In genomic region chrX:2336181-2336580, GRCh38 we compare ENCODE assay signal across 17 cellular contexts.
DNase-seq lines count a peak whose midpoint lies in the region; ATAC-seq and TF ChIP-seq lines count a peak whose summit lies in the region.
"Had no signal": no experiment of that assay in that cellular context is flagged by ENCODE, and none has a peak within 500 bp of the region (broad histone marks: within the 10 kb centered on the region; RNA-seq: fewer than 3 reads in every experiment).

No MANE protein-coding gene starts in this region.

- TF ChIP-seq CTCF in brain microvascular endothelial cell (IDR thresholded peaks at IDR 0.05; ENCODE audit: low read depth, low read length, missing control alignments) (no peak), fibroblast of villous mesenchyme (IDR thresholded peaks at IDR 0.05; ENCODE audit: insufficient read depth, low read depth, low read length) (no peak)

- no peak for ATAC-seq in GM18867 (IDR thresholded peaks at IDR 0.05; ENCODE audit: unreplicated experiment)
- ATAC-seq in stimulated activated naive CD8-positive, alpha-beta T cell treated with anti-CD3 and anti-CD28 coated beads, Interleukin-15, Interleukin-2, amounts not matched to agents 100 U/mL and 50 U/mL, for 24 hours, result no peak

- no peak overlapping the region for H3K4me3 ChIP-seq in brain microvascular endothelial cell (ENCODE audit: low read depth, low read length)
- no peak overlapping the region for H3K4me3 ChIP-seq in fibroblast of villous mesenchyme (ENCODE audit: low read depth, low read length)
- H3K4me3 ChIP-seq in trophoblast cell (ENCODE audit: low read depth, low read length), result no peak overlapping the region
- H3K4me3 ChIP-seq: HAP-1 had no signal

- no peak overlapping the region for H4K8ac ChIP-seq in trophoblast cell (ENCODE audit: low read depth, low read length)

- H3K18ac ChIP-seq in trophoblast cell (ENCODE audit: low read length), result no peak overlapping the region

- no peak overlapping the region for H4K12ac ChIP-seq in trophoblast cell (ENCODE audit: low read depth, low read length)

- H2BK120ac ChIP-seq in trophoblast cell (ENCODE audit: insufficient read depth, low read length, poor library complexity), result no peak overlapping the region

- no peak overlapping the region for H3K23ac ChIP-seq in trophoblast cell (ENCODE audit: low read length)

- H2AK5ac ChIP-seq in trophoblast cell (ENCODE audit: low read length), result no peak overlapping the region

- no peak overlapping the region for H2AFZ ChIP-seq in trophoblast cell (ENCODE audit: insufficient read depth, low read length, poor library complexity)

- no peak overlapping the region for H3K27ac ChIP-seq in brain microvascular endothelial cell
- no peak overlapping the region for H3K27ac ChIP-seq in trophoblast cell (ENCODE audit: low read depth, low read length)

- H3K27me3 ChIP-seq in brain microvascular endothelial cell (replicated peaks) (no peaks in the 10 kb centered on the region), trophoblast cell (ENCODE audit: insufficient read depth, low read length) (no peaks in the 10 kb centered on the region)

- no peaks in the 10 kb centered on the region for H3K79me2 ChIP-seq in trophoblast cell (ENCODE audit: control insufficient read depth, insufficient read depth, low read length, poor library complexity)

- no peak overlapping the region for H3K14ac ChIP-seq in trophoblast cell (ENCODE audit: low read length)

- WGBS in trophoblast cell (ENCODE audit: extremely low coverage, insufficient coverage, insufficient read length), result no CpG with 5 or more reads among the region's 7 CpGs

- peak; percentile 37 for DNase-seq in astrocyte of the hippocampus (ENCODE audit: low read depth, low spot score)
- peak; percentile 9 for DNase-seq in brain microvascular endothelial cell
- DNase-seq in fibroblast of villous mesenchyme (ENCODE audit: low read depth), result peak; percentile 79
- peak; percentile 27 to 64 for DNase-seq in trophoblast cell
- DNase-seq in epidermal melanocyte (ENCODE audit: insufficient read length, low spot score), result no peak
- DNase-seq in stimulated activated naive CD8-positive, alpha-beta T cell treated with anti-CD3 and anti-CD28 coated beads, Interleukin-15, Interleukin-2, amounts not matched to agents 100 U/mL and 50 U/mL, for 24 hours, result no peak
- DNase-seq: C1 segment of cervical spinal cord; Calu3; CD4-positive, alpha-beta memory T cell; COR-L47; DMS53; DMS79 treated with DMSO at 0.1 percent for 48 hours; GF-D8; GOT3; HFFc6 had no signal

- H3K79me1 ChIP-seq in trophoblast cell (ENCODE audit: low read length), result no peaks in the 10 kb centered on the region

- no peak overlapping the region for H2BK5ac ChIP-seq in trophoblast cell (ENCODE audit: low read depth, low read length, poor library complexity)

- H3K4me1 ChIP-seq in trophoblast cell (ENCODE audit: control insufficient read depth in 1 of 2, insufficient read depth in 2 of 2, low read length in 2 of 2), result no peaks in the 10 kb centered on the region
- H3K4me1 ChIP-seq: HAP-1 had no signal

- H3K36me3 ChIP-seq in brain microvascular endothelial cell (replicated peaks) (no peaks in the 10 kb centered on the region), trophoblast cell (ENCODE audit: control insufficient read depth in 1 of 2, insufficient read depth in 2 of 2, low read length in 2 of 2) (peaks cover 0 to 6% of the 10 kb centered on the region in 2 experiments)
- H3K36me3 ChIP-seq: HAP-1 had no signal

- H3K9ac ChIP-seq in trophoblast cell (ENCODE audit: low read length), result no peak overlapping the region

- no peak overlapping the region for H4K91ac ChIP-seq in trophoblast cell (ENCODE audit: low read depth, low read length)

- no peak overlapping the region for H3K4me2 ChIP-seq in trophoblast cell (ENCODE audit: low read length)

- in situ Hi-C loops in brain microvascular endothelial cell (cut with HindIII; ENCODE audit: low pct_ligation_motif_present, low sequenced_read_pairs), result no loop called here

- no peaks in the 10 kb centered on the region for H3K9me3 ChIP-seq in trophoblast cell (ENCODE audit: insufficient read depth, low read depth, low read length)
- H3K9me3 ChIP-seq: HAP-1 had no signal

- H2BK12ac ChIP-seq in trophoblast cell (ENCODE audit: low read length), result no peak overlapping the region

- H3K4ac ChIP-seq in trophoblast cell (ENCODE audit: low read depth, low read length), result no peak overlapping the region

Comparison
In these comparisons a context has a peak if more than half of its experiments do, and no peak if none do; other contexts are left out.
1. DNase-seq: peak in astrocyte of the hippocampus (single experiment), brain microvascular endothelial cell (single experiment), fibroblast of villous mesenchyme (single experiment) and trophoblast cell (2 of 2); none in epidermal melanocyte (single experiment) and stimulated activated naive CD8-positive, alpha-beta T cell treated with anti-CD3 and anti-CD28 coated beads, Interleukin-15, Interleukin-2, amounts not matched to agents 100 U/mL and 50 U/mL, for 24 hours (single experiment).